Comparison of ENCODE assay signal across 1 cellular context in the genomic region with DNA sequence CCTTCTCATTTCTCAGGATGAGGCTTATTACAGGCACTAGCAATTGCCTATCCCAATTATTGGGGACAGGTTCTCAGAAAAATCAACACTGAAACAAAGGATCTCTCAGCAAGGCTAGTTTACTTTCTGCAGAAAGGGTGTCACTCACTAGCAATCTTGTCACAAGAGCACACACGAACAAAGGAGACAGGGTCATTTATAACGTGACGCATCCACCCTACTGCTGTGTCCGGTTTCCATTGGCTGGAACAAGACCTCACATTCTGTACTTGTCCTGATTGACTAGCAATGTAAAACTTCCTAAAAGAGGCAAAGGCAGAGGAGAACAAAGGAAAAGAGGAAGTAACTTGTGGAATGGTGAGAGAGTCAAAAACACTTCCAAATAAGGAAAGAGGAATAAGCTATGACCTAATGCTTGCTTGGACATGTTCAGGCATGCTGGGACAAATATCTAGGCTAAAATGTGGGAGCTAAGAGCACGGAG.
TF ChIP-seq lines count a peak whose summit lies in the region.

No MANE protein-coding gene starts in this region.

TF ChIP-seq in K562, 482 proteins besides CTCF, POLR2A, EP300 and RAD21 (continued from another document and continues in another):
- TF ChIP-seq PBX2 (CRISPR knock-in tag; IDR thresholded peaks at IDR 0.05; ENCODE audit: low read depth) = no peak
- peak; percentile 44; the same call in 1 of the 2 replicates for TF ChIP-seq PBX2 (tag; conservative IDR thresholded peaks at IDR 0.05; ENCODE audit: low read depth)
- TF ChIP-seq DMBX1 (CRISPR knock-in tag; IDR thresholded peaks at IDR 0.05; ENCODE audit: borderline replicate concordance) = no peak
- no peak for TF ChIP-seq COPS2 (conservative IDR thresholded peaks at IDR 0.05)
- TF ChIP-seq WHSC1 (IDR thresholded peaks at IDR 0.05; ENCODE audit: low read length) = no peak
- TF ChIP-seq ZKSCAN8 (CRISPR knock-in tag; IDR thresholded peaks at IDR 0.05) = no peak
- TF ChIP-seq, protein P1, sequence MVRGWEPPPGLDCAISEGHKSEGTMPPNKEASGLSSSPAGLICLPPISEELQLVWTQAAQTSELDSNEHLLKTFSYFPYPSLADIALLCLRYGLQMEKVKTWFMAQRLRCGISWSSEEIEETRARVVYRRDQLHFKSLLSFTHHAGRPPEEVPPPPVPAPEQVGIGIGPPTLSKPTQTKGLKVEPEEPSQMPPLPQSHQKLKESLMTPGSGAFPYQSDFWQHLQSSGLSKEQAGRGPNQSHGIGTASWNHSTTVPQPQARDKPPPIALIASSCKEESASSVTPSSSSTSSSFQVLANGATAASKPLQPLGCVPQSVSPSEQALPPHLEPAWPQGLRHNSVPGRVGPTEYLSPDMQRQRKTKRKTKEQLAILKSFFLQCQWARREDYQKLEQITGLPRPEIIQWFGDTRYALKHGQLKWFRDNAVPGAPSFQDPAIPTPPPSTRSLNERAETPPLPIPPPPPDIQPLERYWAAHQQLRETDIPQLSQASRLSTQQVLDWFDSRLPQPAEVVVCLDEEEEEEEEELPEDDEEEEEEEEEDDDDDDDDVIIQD (CRISPR knock-in tag; IDR thresholded peaks at IDR 0.05) = no peak
- no peak for TF ChIP-seq MCM2 (IDR thresholded peaks at IDR 0.05; ENCODE audit: low read depth)
- no peak for TF ChIP-seq CBFB (CRISPR knock-in tag; IDR thresholded peaks at IDR 0.05)
- no peak; the same call in 1 of the 2 replicates for TF ChIP-seq FOXJ2 (tag; IDR thresholded peaks at IDR 0.05)
- TF ChIP-seq, protein P2, sequence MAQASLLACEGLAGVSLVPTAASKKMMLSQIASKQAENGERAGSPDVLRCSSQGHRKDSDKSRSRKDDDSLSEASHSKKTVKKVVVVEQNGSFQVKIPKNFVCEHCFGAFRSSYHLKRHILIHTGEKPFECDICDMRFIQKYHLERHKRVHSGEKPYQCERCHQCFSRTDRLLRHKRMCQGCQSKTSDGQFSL (CRISPR knock-in tag; IDR thresholded peaks at IDR 0.05) = no peak
- TF ChIP-seq, protein P2 (tag; IDR thresholded peaks at IDR 0.05) = no peak
- TF ChIP-seq CEBPG (CRISPR knock-in tag; IDR thresholded peaks at IDR 0.05) = no peak
- peak in 1 of 2 experiments; percentile 61; a peak in 2 of 4 replicates for TF ChIP-seq CEBPG (tag; conservative IDR thresholded peaks at IDR 0.05 in 1 of 2, IDR thresholded peaks at IDR 0.05 in 1 of 2)
- no peak for TF ChIP-seq PHB2 (IDR thresholded peaks at IDR 0.05; ENCODE audit: low read depth)
- no peak for TF ChIP-seq KDM4B (IDR thresholded peaks at IDR 0.05; ENCODE audit: borderline replicate concordance in 2 of 2, low read depth in 1 of 2)
- no peak for TF ChIP-seq PYGO2 (tag; IDR thresholded peaks at IDR 0.05)
- no peak for TF ChIP-seq SAP30 (IDR thresholded peaks at IDR 0.05; ENCODE audit: borderline replicate concordance, insufficient read depth, low read depth, low read length, poor library complexity, severe bottlenecking)
- no peak for TF ChIP-seq DDX20 (tag; IDR thresholded peaks at IDR 0.05; ENCODE audit: low read depth)
- TF ChIP-seq PCBP2 (IDR thresholded peaks at IDR 0.05; ENCODE audit: low read depth, low read length, poor library complexity, severe bottlenecking) = no peak
- TF ChIP-seq NRF1 (conservative IDR thresholded peaks at IDR 0.05 in 1 of 2, IDR thresholded peaks at IDR 0.05 in 1 of 2) = peak in 1 of 2 experiments; percentile 25; a peak in 2 of 4 replicates
- no peak for TF ChIP-seq HNRNPL (IDR thresholded peaks at IDR 0.05; ENCODE audit: low read depth, low read length)
- TF ChIP-seq MAFK (IDR thresholded peaks at IDR 0.05; ENCODE audit: low read length) = no peak
- no peak for TF ChIP-seq RBBP5 (IDR thresholded peaks at IDR 0.05; ENCODE audit: borderline replicate concordance, insufficient read depth, low read length, poor library complexity, severe bottlenecking)
- no peak for TF ChIP-seq ZNF133 (CRISPR knock-in tag; IDR thresholded peaks at IDR 0.05)
- no peak for TF ChIP-seq NCOA2 (IDR thresholded peaks at IDR 0.05; ENCODE audit: partially characterized antibody in 2 of 2)
- TF ChIP-seq ZSCAN29 (IDR thresholded peaks at IDR 0.05) = no peak
- TF ChIP-seq, protein P3, sequence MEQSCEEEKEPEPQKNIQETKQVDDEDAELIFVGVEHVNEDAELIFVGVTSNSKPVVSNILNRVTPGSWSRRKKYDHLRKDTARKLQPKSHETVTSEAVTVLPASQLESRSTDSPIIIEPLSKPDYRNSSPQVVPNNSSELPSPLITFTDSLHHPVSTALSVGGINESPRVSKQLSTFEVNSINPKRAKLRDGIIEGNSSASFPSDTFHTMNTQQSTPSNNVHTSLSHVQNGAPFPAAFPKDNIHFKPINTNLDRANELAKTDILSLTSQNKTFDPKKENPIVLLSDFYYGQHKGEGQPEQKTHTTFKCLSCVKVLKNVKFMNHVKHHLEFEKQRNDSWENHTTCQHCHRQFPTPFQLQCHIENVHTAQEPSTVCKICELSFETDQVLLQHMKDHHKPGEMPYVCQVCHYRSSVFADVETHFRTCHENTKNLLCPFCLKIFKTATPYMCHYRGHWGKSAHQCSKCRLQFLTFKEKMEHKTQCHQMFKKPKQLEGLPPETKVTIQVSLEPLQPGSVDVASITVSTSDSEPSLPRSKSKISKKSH (CRISPR knock-in tag; IDR thresholded peaks at IDR 0.05) = peak; percentile 81; the same call in 1 of the 2 replicates
- no peak for TF ChIP-seq ZNF224 (CRISPR knock-in tag; IDR thresholded peaks at IDR 0.05)
- TF ChIP-seq HMGN3 (IDR thresholded peaks at IDR 0.05; ENCODE audit: borderline replicate concordance, extremely low read depth, insufficient read length, low read depth, low read length) = no peak
- TF ChIP-seq, protein P4, sequence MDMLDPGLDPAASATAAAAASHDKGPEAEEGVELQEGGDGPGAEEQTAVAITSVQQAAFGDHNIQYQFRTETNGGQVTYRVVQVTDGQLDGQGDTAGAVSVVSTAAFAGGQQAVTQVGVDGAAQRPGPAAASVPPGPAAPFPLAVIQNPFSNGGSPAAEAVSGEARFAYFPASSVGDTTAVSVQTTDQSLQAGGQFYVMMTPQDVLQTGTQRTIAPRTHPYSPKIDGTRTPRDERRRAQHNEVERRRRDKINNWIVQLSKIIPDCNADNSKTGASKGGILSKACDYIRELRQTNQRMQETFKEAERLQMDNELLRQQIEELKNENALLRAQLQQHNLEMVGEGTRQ (CRISPR knock-in tag; IDR thresholded peaks at IDR 0.05) = no peak
- no peak for TF ChIP-seq NR2C1 (IDR thresholded peaks at IDR 0.05)
- 0 out of 2 replicates have a peak, but pooled peaks have one; percentile 9 for TF ChIP-seq NR2C1 (tag; IDR thresholded peaks at IDR 0.05)
- TF ChIP-seq ZNF239 (CRISPR knock-in tag; IDR thresholded peaks at IDR 0.05) = no peak
- no peak for TF ChIP-seq MCM3 (IDR thresholded peaks at IDR 0.05)
- no peak for TF ChIP-seq ZNF212 (CRISPR knock-in tag; IDR thresholded peaks at IDR 0.05)
- TF ChIP-seq TRIM25 (IDR thresholded peaks at IDR 0.05; ENCODE audit: borderline replicate concordance) = no peak
- TF ChIP-seq PCBP1 (IDR thresholded peaks at IDR 0.05; ENCODE audit: low read depth, low read length, poor library complexity, severe bottlenecking) = no peak
- no peak for TF ChIP-seq DIDO1 (tag; IDR thresholded peaks at IDR 0.05; ENCODE audit: low read depth)
- no peak for TF ChIP-seq EGR1 (conservative IDR thresholded peaks at IDR 0.05)
- no peak for TF ChIP-seq ETV6 (IDR thresholded peaks at IDR 0.05; ENCODE audit: borderline replicate concordance in 1 of 2, low read depth in 2 of 2, low read length in 1 of 2)
- TF ChIP-seq ETV6 (CRISPR knock-in tag; IDR thresholded peaks at IDR 0.05; ENCODE audit: borderline replicate concordance) = no peak
- TF ChIP-seq GABPA (tag; conservative IDR thresholded peaks at IDR 0.05; ENCODE audit: low read depth) = no peak
- TF ChIP-seq YBX1 (IDR thresholded peaks at IDR 0.05) = no peak
- peak; percentile 82; the same call in 1 of the 2 replicates for TF ChIP-seq CBX1 (IDR thresholded peaks at IDR 0.05; ENCODE audit: low read depth)
- TF ChIP-seq NR1H2 (CRISPR knock-in tag; IDR thresholded peaks at IDR 0.05) = no peak
- TF ChIP-seq, protein P5, sequence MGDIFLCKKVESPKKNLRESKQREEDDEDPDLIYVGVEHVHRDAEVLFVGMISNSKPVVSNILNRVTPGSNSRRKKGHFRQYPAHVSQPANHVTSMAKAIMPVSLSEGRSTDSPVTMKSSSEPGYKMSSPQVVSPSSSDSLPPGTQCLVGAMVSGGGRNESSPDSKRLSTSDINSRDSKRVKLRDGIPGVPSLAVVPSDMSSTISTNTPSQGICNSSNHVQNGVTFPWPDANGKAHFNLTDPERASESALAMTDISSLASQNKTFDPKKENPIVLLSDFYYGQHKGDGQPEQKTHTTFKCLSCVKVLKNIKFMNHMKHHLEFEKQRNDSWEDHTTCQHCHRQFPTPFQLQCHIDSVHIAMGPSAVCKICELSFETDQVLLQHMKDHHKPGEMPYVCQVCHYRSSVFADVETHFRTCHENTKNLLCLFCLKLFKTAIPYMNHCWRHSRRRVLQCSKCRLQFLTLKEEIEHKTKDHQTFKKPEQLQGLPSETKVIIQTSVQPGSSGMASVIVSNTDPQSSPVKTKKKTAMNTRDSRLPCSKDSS (IDR thresholded peaks at IDR 0.05; ENCODE audit: low read depth, partially characterized antibody) = peak; percentile 99
- TF ChIP-seq ZNF830 (CRISPR knock-in tag; IDR thresholded peaks at IDR 0.05) = no peak
- no peak for TF ChIP-seq ERF (CRISPR knock-in tag; IDR thresholded peaks at IDR 0.05)
- TF ChIP-seq ZNF561 (CRISPR knock-in tag; conservative IDR thresholded peaks at IDR 0.05) = peak; percentile 98
- no peak for TF ChIP-seq KAT8 (IDR thresholded peaks at IDR 0.05; ENCODE audit: low read depth)
- no peak for TF ChIP-seq CBX2 (IDR thresholded peaks at IDR 0.05; ENCODE audit: insufficient read depth, low read length, poor library complexity, severe bottlenecking)
- no peak for TF ChIP-seq ZNF24 (IDR thresholded peaks at IDR 0.05)
